ENCODE assay signal across 23 cellular contexts in the genomic region with DNA sequence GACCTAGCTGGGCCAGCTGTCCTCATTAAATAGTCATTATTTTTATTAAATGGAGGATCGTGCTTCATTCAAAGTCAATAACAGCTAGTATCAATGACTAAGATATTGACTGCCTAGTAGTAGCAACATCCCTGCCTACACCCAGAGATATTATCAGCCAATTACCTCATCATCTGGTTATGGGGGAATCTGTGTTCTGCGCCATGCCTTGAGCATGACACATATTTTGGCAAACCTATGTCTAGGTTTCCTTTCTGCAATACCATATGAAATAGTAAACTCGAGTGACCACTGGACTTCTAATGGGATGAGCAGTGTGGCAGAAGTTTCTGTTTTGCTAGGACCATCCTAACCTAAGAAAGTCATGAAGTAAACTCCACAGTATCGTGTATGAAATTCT. TPM values are rescaled to one million over a fixed set of nuclear protein-coding genes. Genes with fewer than 3 reads are reported as not detected.
DNase-seq lines count a peak whose midpoint lies in the region; ATAC-seq, FAIRE-seq and TF ChIP-seq lines count a peak whose summit lies in the region.
"Had no signal": no experiment of that assay in that cellular context is flagged by ENCODE, and none has a peak within 500 bp of the region (broad histone marks: within the 10 kb centered on the region; RNA-seq: fewer than 3 reads in every experiment).

No MANE protein-coding gene starts in this region.

- BruUV-seq in MCF 10A (replicated peaks; lab: Mats Ljungman, UMichigan), result no TSS peak

- no peaks in the 10 kb centered on the region for H3K4me1 ChIP-seq in breast epithelium
- H3K4me1 ChIP-seq: left ventricle myocardium inferior, SJSA1 had no signal

- no peak for ATAC-seq in left ventricle myocardium superior
- ATAC-seq: body of pancreas had no signal

- H3K36me3 Mint-ChIP-seq in MCF 10A (ENCODE audit: insufficient read depth, unreplicated experiment), result no peaks in the 10 kb centered on the region
- no peaks in the 10 kb centered on the region for H3K36me3 Mint-ChIP-seq in CD14-positive monocyte

- TF ChIP-seq CTCF in MCF 10A (IDR thresholded peaks at IDR 0.05; ENCODE audit: unreplicated experiment), result no peak
- no peak for TF ChIP-seq CTCF in breast epithelium (IDR thresholded peaks at IDR 0.05)
- TF ChIP-seq CTCF in fibroblast of pulmonary artery (IDR thresholded peaks at IDR 0.05; ENCODE audit: low read length, missing control alignments), result no peak
- TF ChIP-seq CTCF in CD14-positive monocyte (IDR thresholded peaks at IDR 0.05), result no peak

- H3K4me3 ChIP-seq in breast epithelium, result no peak overlapping the region
- H3K4me3 ChIP-seq in fibroblast of pulmonary artery (replicated peaks; ENCODE audit: low read depth, low read length), result no peak overlapping the region
- H3K4me3 ChIP-seq: body of pancreas, left ventricle myocardium inferior, SJSA1 had no signal

- H3K9me3 ChIP-seq in breast epithelium, result no peaks in the 10 kb centered on the region
- H3K9me3 ChIP-seq: body of pancreas, left ventricle myocardium inferior, SJSA1 had no signal

- no peak overlapping the region for H3K27ac ChIP-seq in breast epithelium
- H3K27ac ChIP-seq: 22Rv1, body of pancreas, C4-2B, left ventricle myocardium inferior, SJSA1 had no signal

- no peak for TF ChIP-seq POLR2A in breast epithelium (IDR thresholded peaks at IDR 0.05)

- H3K4me1 Mint-ChIP-seq in MCF 10A (ENCODE audit: insufficient read depth, unreplicated experiment) (peaks cover 5% of the 10 kb centered on the region), CD14-positive monocyte (no peaks in the 10 kb centered on the region)

- DNase-seq in MCF 10A (ENCODE audit: unreplicated experiment), result peak; percentile 27
- DNase-seq in breast epithelium (ENCODE audit: low spot score in 2 of 2), result no peak
- peak; percentile 44 for DNase-seq in amniotic epithelial cell (ENCODE audit: low read depth)
- DNase-seq in fibroblast of pulmonary artery (ENCODE audit: low read depth), result peak; percentile 16
- peak; percentile 21 for DNase-seq in urothelium cell line (ENCODE audit: low spot score)
- no peak for DNase-seq in SIG-M5 (lab: John Stamatoyannopoulos, UW)
- DNase-seq in CD14-positive monocyte (ENCODE audit: low spot score), result no peak
- no peak for DNase-seq in left ventricle myocardium superior
- DNase-seq: activated naive CD4-positive, alpha-beta T cell treated with anti-CD3 and anti-CD28 coated beads, Interleukin-2, amount 50 U/mL, for 16 hours; activated T-cell treated with anti-CD3 and anti-CD28 coated beads, Interleukin-2, amount 50 U/mL, for 48 hours; body of pancreas; DMS153; left ventricle myocardium inferior; NCI-H1417; NCI-H2171; NCI-H774; stimulated activated CD4-positive, alpha-beta T cell treated with anti-CD3 and anti-CD28 coated beads, Interleukin-12 subunit alpha, Interleukin-12 subunit beta, amount 100 ng/mL, for 4 hours; stimulated activated CD8-positive, alpha-beta memory T cell treated with anti-CD3 and anti-CD28 coated beads, Interleukin-4, amount 100 ng/mL, for 48 hours; T-helper 2 cell had no signal

- POLR2A ChIA-PET in MCF 10A (lab: Yijun Ruan, JAX), result no interaction called here

- no peak overlapping the region for H3K27ac Mint-ChIP-seq in MCF 10A (ENCODE audit: low read depth, unreplicated experiment)
- no peak overlapping the region for H3K27ac Mint-ChIP-seq in CD14-positive monocyte
- H3K27ac Mint-ChIP-seq: dendritic cell treated with granulocyte-macrophage colony-stimulating factor and Interleukin-4, amounts not matched to agents 40 ng/mL and 50 ng/mL, for 4 days had no signal

- H3K36me3 ChIP-seq in breast epithelium, result no peaks in the 10 kb centered on the region
- H3K36me3 ChIP-seq: left ventricle myocardium inferior, SJSA1 had no signal

- H3K4me3 Mint-ChIP-seq in MCF 10A (ENCODE audit: unreplicated experiment) (no peak overlapping the region), CD14-positive monocyte (no peak overlapping the region)
- H3K4me3 Mint-ChIP-seq: dendritic cell treated with granulocyte-macrophage colony-stimulating factor and Interleukin-4, amounts not matched to agents 40 ng/mL and 50 ng/mL, for 4 days had no signal

- no peaks in the 10 kb centered on the region for H3K9me3 Mint-ChIP-seq in MCF 10A (ENCODE audit: unreplicated experiment)
- H3K9me3 Mint-ChIP-seq in CD14-positive monocyte, result peaks cover 0 to 4% (median 0%) of the 10 kb centered on the region in 7 donors
- H3K9me3 Mint-ChIP-seq: dendritic cell treated with granulocyte-macrophage colony-stimulating factor and Interleukin-4, amounts not matched to agents 40 ng/mL and 50 ng/mL, for 4 days had no signal

- intact Hi-C loops in MCF 10A (cut with micrococcal nuclease), result loop anchor here (5.0 kb wide), 1 partner anchor 58 kb away; no protein-coding TSS in a partner anchor
- intact Hi-C loops in breast epithelium (cut with DNase I; ENCODE audit: low total_unique reads), result no loop called here
- intact Hi-C loops in CD14-positive monocyte (cut with micrococcal nuclease), result no loop called here
- intact Hi-C loops in left ventricle myocardium superior (cut with micrococcal nuclease), result no loop called here

- H3K27me3 Mint-ChIP-seq in MCF 10A (ENCODE audit: insufficient read depth, unreplicated experiment) (no peaks in the 10 kb centered on the region), CD14-positive monocyte (ENCODE audit: low read depth in 3 of 3) (peaks cover 0 to 1% (median 0%) of the 10 kb centered on the region in 3 donors)
- H3K27me3 Mint-ChIP-seq: dendritic cell treated with granulocyte-macrophage colony-stimulating factor and Interleukin-4, amounts not matched to agents 40 ng/mL and 50 ng/mL, for 4 days had no signal

- peak; percentile 74 for FAIRE-seq in urothelium cell line (lab: Jason Lieb, UNC)

- CTCF ChIA-PET in MCF 10A (lab: Yijun Ruan, JAX), result interaction anchor here (0.6 to 2.7 kb wide), 3 partner anchors 11 to 120 kb away, joined by 3 to 15 read pairs (median 4); no protein-coding TSS in a partner anchor

- H3K27me3 ChIP-seq in breast epithelium, result no peaks in the 10 kb centered on the region
- H3K27me3 ChIP-seq: body of pancreas had no signal

RNA-seq across cellular contexts. Expression of gene AADAT, which starts 50.0 kb away (rescaled TPM):
- 6.4 and 6.9 TPM in 2 replicates for total RNA-seq in MCF 10A (2022)
- total RNA-seq in breast epithelium, result 1 to 10 TPM; 5.6 to 6.2 (median 5.9) TPM
- polyA plus RNA-seq in CD14-positive monocyte, result not detected
- total RNA-seq in left ventricle myocardium superior, result 1.6 TPM

Comparison
In these comparisons a context has a peak if more than half of its experiments do, and no peak if none do; other contexts are left out.
1. DNase-seq: peak in MCF 10A (single experiment), amniotic epithelial cell (single experiment), fibroblast of pulmonary artery (single experiment) and urothelium cell line (single experiment); none in breast epithelium (0 of 2), SIG-M5 (single experiment), CD14-positive monocyte (single experiment) and left ventricle myocardium superior (single experiment).